1 cellular context compared by ENCODE assay signal in genomic region chr6:138568997-138569396, GRCh38.
TF ChIP-seq lines count a peak whose summit lies in the region.

No MANE protein-coding gene starts in this region.

TF ChIP-seq in HepG2, 621 proteins besides CTCF, POLR2A, EP300 and RAD21 (continued from another document and continues in another):
- TF ChIP-seq PATZ1 (CRISPR knock-in tag; IDR thresholded peaks at IDR 0.05) (0 out of 2 replicates have a peak, but pooled peaks have one; percentile 24), ZNF18 (CRISPR knock-in tag; IDR thresholded peaks at IDR 0.05; ENCODE audit: insufficient replicate concordance) (no peak), MED13 (CRISPR knock-in tag; IDR thresholded peaks at IDR 0.05) (no peak), MLX (CRISPR knock-in tag; IDR thresholded peaks at IDR 0.05) (no peak), KIAA2018 (CRISPR knock-in tag; IDR thresholded peaks at IDR 0.05; ENCODE audit: borderline replicate concordance) (no peak), RERE (CRISPR knock-in tag; IDR thresholded peaks at IDR 0.05; ENCODE audit: low read depth) (no peak), ARID2 (CRISPR knock-in tag; IDR thresholded peaks at IDR 0.05; ENCODE audit: borderline replicate concordance) (peak; percentile 71; the same call in 1 of the 2 replicates), ZNF646 (CRISPR knock-in tag; IDR thresholded peaks at IDR 0.05) (peak; percentile 88), ZBTB38 (CRISPR knock-in tag; IDR thresholded peaks at IDR 0.05) (peak; percentile 67; the same call in 1 of the 2 replicates), PAXIP1 (CRISPR knock-in tag; conservative IDR thresholded peaks at IDR 0.05) (no peak)
